15 cellular contexts compared by ENCODE assay signal in genomic region chr13:78409172-78409571, GRCh38.
DNase-seq lines count a peak whose midpoint lies in the region; ATAC-seq and TF ChIP-seq lines count a peak whose summit lies in the region.
"Had no signal": no experiment of that assay in that cellular context is flagged by ENCODE, and none has a peak within 500 bp of the region (broad histone marks: within the 10 kb centered on the region; RNA-seq: fewer than 3 reads in every experiment).

No MANE protein-coding gene starts in this region.

- intact Hi-C loops in Right ventricle myocardium inferior (cut with DNase I): no loop called here

- H3K27ac ChIP-seq in right atrium auricular region: no peak overlapping the region
- H3K27ac ChIP-seq: ovary had no signal

- no peak for TF ChIP-seq CTCF in right atrium auricular region (IDR thresholded peaks at IDR 0.05)

- ATAC-seq in GM18502 (IDR thresholded peaks at IDR 0.05; ENCODE audit: poor library complexity, unreplicated experiment) (peak; percentile 71), GM21381 (IDR thresholded peaks at IDR 0.05; ENCODE audit: unreplicated experiment) (peak; percentile 46), HG03025 (IDR thresholded peaks at IDR 0.05; ENCODE audit: low FRiP score, unreplicated experiment) (peak; percentile 56), Right ventricle myocardium inferior (no peak)
- ATAC-seq: activated CD8-positive, alpha-beta T cell treated with anti-CD3 and anti-CD28 coated beads, Interleukin-2, amount 10 ng/mL, durations not matched to agents 7 days and 5 days; activated naive CD4-positive, alpha-beta T cell treated with anti-CD3 and anti-CD28 coated beads, Interleukin-2, amount 50 U/mL, for 72 hours; PC-3 had no signal

- DNase-seq in NCI-H526 (lab: John Stamatoyannopoulos, UW) (peak; percentile 89 to 91), Right ventricle myocardium inferior (ENCODE audit: missing footprints) (no peak), right atrium auricular region (ENCODE audit: low spot score) (no peak), COR-L47 (lab: John Stamatoyannopoulos, UW) (no peak)
- no peak for DNase-seq in activated naive CD4-positive, alpha-beta T cell treated with anti-CD3 and anti-CD28 coated beads, Interleukin-2, amount 50 U/mL, for 16 hours
- DNase-seq: activated CD8-positive, alpha-beta T cell treated with anti-CD3 and anti-CD28 coated beads, Interleukin-2, amount 10 ng/mL, durations not matched to agents 7 days and 5 days; DND-41; NCI-H2081 treated with DMSO at 0.1 percent for 48 hours; ovary; PC-3; stimulated activated CD4-positive, alpha-beta T cell treated with anti-CD3 and anti-CD28 coated beads, Interleukin-15, amount 100 ng/mL, for 24 hours had no signal

- H3K9me3 ChIP-seq in right atrium auricular region: no peaks in the 10 kb centered on the region
- H3K9me3 ChIP-seq: ovary had no signal

- no peak overlapping the region for H3K4me3 ChIP-seq in right atrium auricular region
- H3K4me3 ChIP-seq: ovary had no signal

- H3K27me3 ChIP-seq in right atrium auricular region: no peaks in the 10 kb centered on the region
- H3K27me3 ChIP-seq: ovary had no signal

- no peaks in the 10 kb centered on the region for H3K36me3 ChIP-seq in right atrium auricular region
- H3K36me3 ChIP-seq: ovary had no signal

- H3K4me1 ChIP-seq in right atrium auricular region: no peaks in the 10 kb centered on the region

Comparison
In these comparisons a context has a peak if more than half of its experiments do, and no peak if none do; other contexts are left out.
1. DNase-seq: peak in NCI-H526 (2 of 2); none in Right ventricle myocardium inferior (single experiment), right atrium auricular region (single experiment), COR-L47 (single experiment) and activated naive CD4-positive, alpha-beta T cell treated with anti-CD3 and anti-CD28 coated beads, Interleukin-2, amount 50 U/mL, for 16 hours (single experiment).